20 cellular contexts compared by ENCODE assay signal in genomic region chr12:39935275-39935674, GRCh38.
A peak's percentile ranks its signal among the peaks of the same experiment; 100 is the strongest.
DNase-seq lines count a peak whose midpoint lies in the region; ATAC-seq, FAIRE-seq and TF ChIP-seq lines count a peak whose summit lies in the region.
"Had no signal": no experiment of that assay in that cellular context is flagged by ENCODE, and none has a peak within 500 bp of the region (broad histone marks: within the 10 kb centered on the region; RNA-seq: fewer than 3 reads in every experiment).

No MANE protein-coding gene starts in this region.

- H3K36me3 ChIP-seq in K562 (ENCODE audit: control insufficient read depth, insufficient read depth, low read length) (no peaks in the 10 kb centered on the region), OCI-LY7 (ENCODE audit: insufficient read depth, low read length) (no peaks in the 10 kb centered on the region)
- H3K36me3 ChIP-seq: lower lobe of right lung had no signal

- no peak overlapping the region for H2AFZ ChIP-seq in K562 (ENCODE audit: low read depth, low read length)
- H2AFZ ChIP-seq in OCI-LY7 (ENCODE audit: low read length) = no peak overlapping the region

- in situ Hi-C loops in K562 (cut with MboI) = no loop called here

- CTCF ChIA-PET in K562 (lab: Yijun Ruan, JAX; ENCODE audit: low intra/inter-chr PET ratio) = no interaction called here
- CTCF ChIA-PET in OCI-LY7 (lab: Charles Lee; ENCODE audit: unreplicated experiment) = no interaction called here

- TF ChIP-seq POLR2A in K562 (conservative IDR thresholded peaks at IDR 0.05) = no peak

- FAIRE-seq in K562 (lab: Jason Lieb, UNC) = no peak
- FAIRE-seq: endometrium, G401.6, urothelium cell line had no signal

- POLR2A ChIA-PET in K562 (lab: Yijun Ruan, JAX) (no interaction called here), OCI-LY7 (lab: Charles Lee) (interaction anchor here (0.6 to 1.3 kb wide), 2 partner anchors 19 to 579 kb away, joined by 3 read pairs; no protein-coding TSS in a partner anchor)

- TF ChIP-seq CTCF in K562 (IDR thresholded peaks at IDR 0.05 in 2 of 3, conservative IDR thresholded peaks at IDR 0.05 in 1 of 3; ENCODE audit: insufficient read depth in 2 of 3, low read depth in 1 of 3, low read length in 3 of 3) (no peak), OCI-LY7 (conservative IDR thresholded peaks at IDR 0.05; ENCODE audit: low read length) (no peak)

- ATAC-seq in K562 (no peak), GM21619 (IDR thresholded peaks at IDR 0.05; ENCODE audit: unreplicated experiment) (no peak), GM19023 (IDR thresholded peaks at IDR 0.05; ENCODE audit: unreplicated experiment) (no peak)
- ATAC-seq: lower lobe of right lung had no signal

- intact Hi-C loops in K562 (cut with micrococcal nuclease) (no loop called here), OCI-LY7 (cut with micrococcal nuclease; ENCODE audit: unreplicated experiment) (no loop called here)

- no peak overlapping the region for H3K27ac ChIP-seq in K562 (ENCODE audit: extremely low read depth, low read depth, low read length)
- H3K27ac ChIP-seq in OCI-LY7 (ENCODE audit: low read depth, low read length, poor library complexity, severe bottlenecking) = no peak overlapping the region
- H3K27ac ChIP-seq: KMS-11, lower lobe of right lung had no signal

- H3K4me2 ChIP-seq in K562 (ENCODE audit: insufficient read depth, low read length) = no peak overlapping the region
- H3K4me2 ChIP-seq in OCI-LY7 (ENCODE audit: low read length) = no peak overlapping the region
- H3K4me2 ChIP-seq: KMS-11 had no signal

- 64% methylated on average over 1 of the region's 1 CpG for WGBS in K562 (ENCODE audit: insufficient coverage, low coverage, missing lambda C conversion rate)

- H3K79me2 ChIP-seq in K562 (ENCODE audit: control insufficient read depth, insufficient read depth, low read length) = no peaks in the 10 kb centered on the region; the same call in 2 of the 3 replicates
- no peaks in the 10 kb centered on the region for H3K79me2 ChIP-seq in OCI-LY7 (ENCODE audit: insufficient read depth, low read depth, low read length)

- no peaks in the 10 kb centered on the region for H3K9me3 ChIP-seq in K562 (replicated peaks; ENCODE audit: control insufficient read depth, insufficient read depth, low read depth, low read length)
- no peaks in the 10 kb centered on the region for H3K9me3 ChIP-seq in OCI-LY7 (ENCODE audit: low read length)
- H3K9me3 ChIP-seq: lower lobe of right lung had no signal

- TF ChIP-seq RAD21 in K562 (CRISPR knock-in tag; conservative IDR thresholded peaks at IDR 0.05 in 1 of 2, IDR thresholded peaks at IDR 0.05 in 1 of 2) = no peak

- BruUV-seq in K562 (replicated peaks; lab: Mats Ljungman, UMichigan) (no TSS peak), OCI-LY7 (replicated peaks; lab: Mats Ljungman, UMichigan) (no TSS peak)

- H4K20me1 ChIP-seq in K562 (replicated peaks; ENCODE audit: control insufficient read depth, insufficient read depth, low read length) (no peaks in the 10 kb centered on the region), OCI-LY7 (ENCODE audit: insufficient read depth, low read length) (no peaks in the 10 kb centered on the region)

- H3K9me1 ChIP-seq in K562 (ENCODE audit: control insufficient read depth, insufficient read depth, low read length) = no peaks in the 10 kb centered on the region

- H3K27me3 ChIP-seq in K562 (ENCODE audit: control insufficient read depth in 2 of 2, insufficient read depth in 2 of 2, low read length in 2 of 2) = no peaks in the 10 kb centered on the region

- H3K9ac ChIP-seq in K562 (ENCODE audit: insufficient read depth in 1 of 2, low read depth in 2 of 2, low read length in 2 of 2) = no peak overlapping the region
- H3K9ac ChIP-seq: KMS-11 had no signal

- H3K4me1 ChIP-seq in K562 (replicated peaks in 1 of 2; ENCODE audit: control insufficient read depth in 2 of 2, insufficient read depth in 2 of 2, low read length in 2 of 2) = peaks cover 0 to 10% of the 10 kb centered on the region in 2 experiments; a peak in 2 of 5 replicates
- no peaks in the 10 kb centered on the region for H3K4me1 ChIP-seq in OCI-LY7 (ENCODE audit: insufficient read depth, low read length, poor library complexity, severe bottlenecking)
- H3K4me1 ChIP-seq: lower lobe of right lung had no signal

- no peaks in the 10 kb centered on the region for H3K9me2 ChIP-seq in OCI-LY7 (ENCODE audit: insufficient read depth, low read length)

- peak; percentile 22 for DNase-seq in AG20443 (ENCODE audit: low spot score)
- DNase-seq in HCEC 1CT = peak; percentile 50
- no peak for DNase-seq in K562 (ENCODE audit: extremely low read depth in 1 of 4, low spot score in 3 of 4)
- DNase-seq in kidney glomerular epithelial cell (lab: John Stamatoyannopoulos, UW) = peak; percentile 7
- DNase-seq in OCI-LY7 (ENCODE audit: low spot score) = no peak
- DNase-seq in LoVo (ENCODE audit: low spot score) = no peak
- DNase-seq: activated CD4-positive, alpha-beta memory T cell treated with anti-CD3 and anti-CD28 coated beads for 36 hours; activated effector memory CD4-positive, alpha-beta T cell treated with Interleukin-2 at 50 U/mL for 16 hours; caudate nucleus; CD4-positive, CD25-positive, alpha-beta regulatory T cell; lower lobe of right lung; NCI-H2029; NCI-H526 treated with DMSO at 0.1 percent for 48 hours; stimulated activated CD4-positive, alpha-beta T cell treated with anti-CD3 and anti-CD28 coated beads, Interleukin-2, amount 100 ng/mL, for 48 hours had no signal

- H3K4me3 ChIP-seq in K562 (no peak overlapping the region), OCI-LY7 (ENCODE audit: low read depth, low read length, poor library complexity, severe bottlenecking) (no peak overlapping the region)
- H3K4me3 ChIP-seq: lower lobe of right lung had no signal

- TF ChIP-seq EP300 in K562 (IDR thresholded peaks at IDR 0.05; ENCODE audit: low read length) = no peak

TF ChIP-seq in K562, 482 proteins besides CTCF, POLR2A, EP300 and RAD21:
- no peak for TF ChIP-seq HDAC6 (IDR thresholded peaks at IDR 0.05; ENCODE audit: low read depth, low read length)
- TF ChIP-seq TCF7 (IDR thresholded peaks at IDR 0.05; ENCODE audit: borderline replicate concordance) = no peak
- TF ChIP-seq ZKSCAN1 (IDR thresholded peaks at IDR 0.05; ENCODE audit: low read depth, low read length) = no peak
- TF ChIP-seq FOSL1 (tag; conservative IDR thresholded peaks at IDR 0.05) = peak; percentile 50
- TF ChIP-seq ZNF197 (CRISPR knock-in tag; IDR thresholded peaks at IDR 0.05; ENCODE audit: low read depth) = no peak
- peak; percentile 72; the same call in 1 of the 2 replicates for TF ChIP-seq HMBOX1 (IDR thresholded peaks at IDR 0.05)
- TF ChIP-seq ATF3 (IDR thresholded peaks at IDR 0.05) = 0 out of 2 replicates have a peak, but pooled peaks have one; percentile 18
- TF ChIP-seq ATF3 (CRISPR knock-in tag; conservative IDR thresholded peaks at IDR 0.05) = no peak
- TF ChIP-seq SMARCA5 (IDR thresholded peaks at IDR 0.05) = no peak

Comparison
In these comparisons a context has a peak if more than half of its experiments do, and no peak if none do; other contexts are left out.
1. DNase-seq: peak in AG20443 (single experiment), HCEC 1CT (single experiment) and kidney glomerular epithelial cell (single experiment); none in K562 (0 of 4), OCI-LY7 (single experiment) and LoVo (single experiment).